8 cellular contexts compared by ENCODE assay signal in the genomic region with DNA sequence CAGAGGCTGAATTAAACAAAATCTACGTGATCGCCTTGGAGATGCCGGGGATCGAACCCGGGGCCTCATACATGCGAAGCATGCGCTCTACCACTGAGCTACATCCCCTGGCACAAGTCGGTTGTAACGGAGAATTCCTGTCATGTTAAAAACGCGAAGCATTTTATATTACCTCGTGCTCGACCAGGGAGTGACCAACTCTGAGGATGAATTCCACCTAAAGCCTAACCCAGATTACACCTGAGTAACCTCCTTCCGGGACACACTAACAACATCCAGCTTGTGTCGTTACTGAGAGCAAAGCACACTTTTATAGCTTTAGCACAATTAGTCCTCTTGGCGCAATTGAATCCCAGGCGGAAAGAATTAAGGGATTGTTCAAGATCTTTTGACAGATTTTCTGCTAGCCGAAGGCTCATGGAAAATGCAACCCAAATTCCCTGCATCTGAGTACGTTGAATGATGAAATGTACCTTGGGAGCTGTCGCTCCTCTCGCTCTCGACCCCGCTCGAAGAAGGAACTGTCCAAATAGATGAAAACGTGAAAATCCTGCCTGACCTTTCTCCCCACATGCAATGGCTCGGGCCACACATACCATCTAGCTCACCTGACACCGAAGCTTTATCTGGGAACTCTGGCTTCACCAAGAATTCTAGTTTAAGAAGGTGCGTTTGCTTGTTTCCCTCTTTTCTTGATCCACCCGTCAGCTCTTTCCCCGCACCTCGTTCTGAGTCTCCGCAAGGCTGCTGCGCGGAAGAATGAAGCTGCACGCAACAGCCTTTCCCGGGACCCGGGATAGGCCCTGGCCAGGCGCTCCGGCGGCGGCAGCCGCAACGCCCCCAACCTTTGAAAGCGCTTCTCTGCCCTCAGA.
A peak's percentile ranks its signal among the peaks of the same experiment; 100 is the strongest.
DNase-seq lines count a peak whose midpoint lies in the region; ATAC-seq and TF ChIP-seq lines count a peak whose summit lies in the region.

No MANE protein-coding gene starts in this region.

- H3K36me3 Mint-ChIP-seq in naive thymus-derived CD4-positive, alpha-beta T cell = peaks cover 0 to 9% (median 0%) of the 10 kb centered on the region in 5 donors

- ATAC-seq in naive thymus-derived CD4-positive, alpha-beta T cell = no peak
- ATAC-seq in aorta (ENCODE audit: low FRiP score) = peak; percentile 57
- no peak for ATAC-seq in GM21381 (IDR thresholded peaks at IDR 0.05; ENCODE audit: unreplicated experiment)

- TF ChIP-seq CTCF in KMS-11 (conservative IDR thresholded peaks at IDR 0.05; ENCODE audit: low read depth, low read length) = no peak
- no peak for TF ChIP-seq CTCF in choroid plexus epithelial cell (conservative IDR thresholded peaks at IDR 0.05; ENCODE audit: low read depth, low read length)

- H3K4me3 ChIP-seq in KMS-11 (IDR thresholded peaks at IDR 0.05; ENCODE audit: insufficient read depth, low read depth, low read length) (no peak overlapping the region), choroid plexus epithelial cell (ENCODE audit: low read depth, low read length) (peak overlapping the region; percentile 53), aorta (ENCODE audit: low read length in 2 of 2) (no peak overlapping the region)
- no peak overlapping the region for H3K4me3 ChIP-seq in naive thymus-derived CD4-positive, alpha-beta T cell (ENCODE audit: low read length)

- no peaks in the 10 kb centered on the region for H4K20me1 ChIP-seq in KMS-11 (ENCODE audit: insufficient read depth)

- H3K27ac Mint-ChIP-seq in naive thymus-derived CD4-positive, alpha-beta T cell = peak overlapping the region in 1 of 9 donors; percentile 14

- no peak overlapping the region for H3K27ac ChIP-seq in KMS-11
- no peak overlapping the region for H3K27ac ChIP-seq in naive thymus-derived CD4-positive, alpha-beta T cell (ENCODE audit: low read depth, low read length)
- no peak overlapping the region for H3K27ac ChIP-seq in aorta (ENCODE audit: low read depth in 1 of 2, low read length in 2 of 2)

- H3K27me3 ChIP-seq in KMS-11 (ENCODE audit: insufficient read depth, low read depth) (no peaks in the 10 kb centered on the region), aorta (ENCODE audit: control insufficient read depth in 1 of 2, insufficient read depth in 2 of 2, low read length in 1 of 2) (peaks cover 0 to 1% of the 10 kb centered on the region in 2 donors)
- H3K27me3 ChIP-seq in naive thymus-derived CD4-positive, alpha-beta T cell (ENCODE audit: control insufficient read depth in 2 of 2, insufficient read depth in 2 of 2, low read length in 2 of 2) = peaks cover 3 to 9% of the 10 kb centered on the region in 2 donors

- peak overlapping the region; percentile 77 for H3K9ac ChIP-seq in ES-I3 (ENCODE audit: low read depth, low read length)
- peak overlapping the region; percentile 3; the same call in 1 of the 2 replicates for H3K9ac ChIP-seq in KMS-11

- POLR2A ChIA-PET in naive thymus-derived CD4-positive, alpha-beta T cell (lab: Charles Lee) = no interaction called here

- DNase-seq in SW480 (ENCODE audit: low spot score) (peak; percentile 70), choroid plexus epithelial cell (ENCODE audit: low read depth) (peak; percentile 76), aorta (no peak), NCI-H510A (lab: John Stamatoyannopoulos, UW) (no peak)
- DNase-seq in naive thymus-derived CD4-positive, alpha-beta T cell = peak in 3 of 9 donors; percentile 22 to 59 (median 22)

- H3K9me3 ChIP-seq in ES-I3 (ENCODE audit: control insufficient read depth, insufficient read depth, low read length) (no peaks in the 10 kb centered on the region), aorta (ENCODE audit: control insufficient read depth, low read length) (peaks cover 2% of the 10 kb centered on the region)
- H3K9me3 ChIP-seq in naive thymus-derived CD4-positive, alpha-beta T cell (ENCODE audit: control insufficient read depth in 2 of 3, low read length in 3 of 3) = no peaks in the 10 kb centered on the region

- H3K9me3 Mint-ChIP-seq in naive thymus-derived CD4-positive, alpha-beta T cell = peaks cover 0 to 33% (median 4%) of the 10 kb centered on the region in 11 donors

- intact Hi-C loops in naive thymus-derived CD4-positive, alpha-beta T cell (cut with micrococcal nuclease) = no loop called here
- intact Hi-C loops in aorta (cut with DNase I) = no loop called here

- H3K36me3 ChIP-seq in ES-I3 (ENCODE audit: insufficient read depth, low read length) = no peaks in the 10 kb centered on the region
- H3K36me3 ChIP-seq in KMS-11 (ENCODE audit: insufficient read depth) = no peaks in the 10 kb centered on the region
- H3K36me3 ChIP-seq in naive thymus-derived CD4-positive, alpha-beta T cell (ENCODE audit: control insufficient read depth in 2 of 3, insufficient read depth in 3 of 3, low read length in 3 of 3) = no peaks in the 10 kb centered on the region
- H3K36me3 ChIP-seq in aorta (ENCODE audit: control insufficient read depth in 1 of 2, insufficient read depth in 2 of 2, low read length in 1 of 2) = no peaks in the 10 kb centered on the region

- H3K79me2 ChIP-seq in KMS-11 (ENCODE audit: insufficient read depth, low read depth) = no peaks in the 10 kb centered on the region

- H3K4me2 ChIP-seq in KMS-11 = peak overlapping the region; percentile 72

- no peaks in the 10 kb centered on the region for H3K4me1 ChIP-seq in ES-I3 (ENCODE audit: insufficient read depth, low read length)
- peaks cover 5% of the 10 kb centered on the region for H3K4me1 ChIP-seq in KMS-11 (ENCODE audit: low read depth, poor library complexity, severe bottlenecking)
- peaks cover 0 to 9% of the 10 kb centered on the region in 2 donors for H3K4me1 ChIP-seq in naive thymus-derived CD4-positive, alpha-beta T cell (ENCODE audit: control insufficient read depth in 2 of 2, insufficient read depth in 2 of 2, low read length in 2 of 2)
- no peaks in the 10 kb centered on the region for H3K4me1 ChIP-seq in aorta (ENCODE audit: control insufficient read depth in 1 of 2, insufficient read depth in 2 of 2, low read length in 2 of 2)

- CTCF ChIA-PET in naive thymus-derived CD4-positive, alpha-beta T cell (lab: Charles Lee) = no interaction called here

- H2AFZ ChIP-seq in KMS-11 (ENCODE audit: low read depth) = peak overlapping the region; percentile 76

- H3K4me1 Mint-ChIP-seq in naive thymus-derived CD4-positive, alpha-beta T cell = peaks cover 6 to 17% (median 15%) of the 10 kb centered on the region in 7 donors

- H3K27me3 Mint-ChIP-seq in naive thymus-derived CD4-positive, alpha-beta T cell = peaks cover 54 to 69% (median 68%) of the 10 kb centered on the region in 5 donors

- 2% methylated on average over 44 of the region's 44 CpGs for WGBS in aorta, 2 donors

- peak overlapping the region; percentile 29 to 81 (median 62) for H3K4me3 Mint-ChIP-seq in naive thymus-derived CD4-positive, alpha-beta T cell

Comparison
In these comparisons a context has a peak if more than half of its experiments do, and no peak if none do; other contexts are left out.
1. DNase-seq: peak in SW480 (single experiment) and choroid plexus epithelial cell (single experiment); none in aorta (0 of 2) and NCI-H510A (single experiment).